Comparison of ENCODE assay signal across 1 cellular context in genomic region chr2:219331560-219332213, GRCh38.
A peak's percentile ranks its signal among the peaks of the same experiment; 100 is the strongest.
TF ChIP-seq lines count a peak whose summit lies in the region.

No MANE protein-coding gene starts in this region.

TF ChIP-seq in HepG2, 621 proteins besides CTCF, POLR2A, EP300 and RAD21 (continued from another document and continues in another):
- TF ChIP-seq, protein P1, sequence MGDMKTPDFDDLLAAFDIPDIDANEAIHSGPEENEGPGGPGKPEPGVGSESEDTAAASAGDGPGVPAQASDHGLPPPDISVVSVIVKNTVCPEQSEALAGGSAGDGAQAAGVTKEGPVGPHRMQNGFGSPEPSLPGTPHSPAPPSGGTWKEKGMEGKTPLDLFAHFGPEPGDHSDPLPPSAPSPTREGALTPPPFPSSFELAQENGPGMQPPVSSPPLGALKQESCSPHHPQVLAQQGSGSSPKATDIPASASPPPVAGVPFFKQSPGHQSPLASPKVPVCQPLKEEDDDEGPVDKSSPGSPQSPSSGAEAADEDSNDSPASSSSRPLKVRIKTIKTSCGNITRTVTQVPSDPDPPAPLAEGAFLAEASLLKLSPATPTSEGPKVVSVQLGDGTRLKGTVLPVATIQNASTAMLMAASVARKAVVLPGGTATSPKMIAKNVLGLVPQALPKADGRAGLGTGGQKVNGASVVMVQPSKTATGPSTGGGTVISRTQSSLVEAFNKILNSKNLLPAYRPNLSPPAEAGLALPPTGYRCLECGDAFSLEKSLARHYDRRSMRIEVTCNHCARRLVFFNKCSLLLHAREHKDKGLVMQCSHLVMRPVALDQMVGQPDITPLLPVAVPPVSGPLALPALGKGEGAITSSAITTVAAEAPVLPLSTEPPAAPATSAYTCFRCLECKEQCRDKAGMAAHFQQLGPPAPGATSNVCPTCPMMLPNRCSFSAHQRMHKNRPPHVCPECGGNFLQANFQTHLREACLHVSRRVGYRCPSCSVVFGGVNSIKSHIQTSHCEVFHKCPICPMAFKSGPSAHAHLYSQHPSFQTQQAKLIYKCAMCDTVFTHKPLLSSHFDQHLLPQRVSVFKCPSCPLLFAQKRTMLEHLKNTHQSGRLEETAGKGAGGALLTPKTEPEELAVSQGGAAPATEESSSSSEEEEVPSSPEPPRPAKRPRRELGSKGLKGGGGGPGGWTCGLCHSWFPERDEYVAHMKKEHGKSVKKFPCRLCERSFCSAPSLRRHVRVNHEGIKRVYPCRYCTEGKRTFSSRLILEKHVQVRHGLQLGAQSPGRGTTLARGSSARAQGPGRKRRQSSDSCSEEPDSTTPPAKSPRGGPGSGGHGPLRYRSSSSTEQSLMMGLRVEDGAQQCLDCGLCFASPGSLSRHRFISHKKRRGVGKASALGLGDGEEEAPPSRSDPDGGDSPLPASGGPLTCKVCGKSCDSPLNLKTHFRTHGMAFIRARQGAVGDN (CRISPR knock-in tag; IDR thresholded peaks at IDR 0.05), result peak; percentile 64
- peak; percentile 71 for TF ChIP-seq GATAD1 (CRISPR knock-in tag; IDR thresholded peaks at IDR 0.05)
- TF ChIP-seq POLR2AphosphoS5 (IDR thresholded peaks at IDR 0.05; ENCODE audit: low read depth, low read length), result no peak
- TF ChIP-seq, protein P2, sequence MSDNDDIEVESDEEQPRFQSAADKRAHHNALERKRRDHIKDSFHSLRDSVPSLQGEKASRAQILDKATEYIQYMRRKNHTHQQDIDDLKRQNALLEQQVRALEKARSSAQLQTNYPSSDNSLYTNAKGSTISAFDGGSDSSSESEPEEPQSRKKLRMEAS (IDR thresholded peaks at IDR 0.05), result peak; percentile 50; the same call in 1 of the 2 replicates
- TF ChIP-seq ZNF773 (CRISPR knock-in tag; IDR thresholded peaks at IDR 0.05; ENCODE audit: borderline replicate concordance), result peak; percentile 91; the same call in 1 of the 2 replicates
- TF ChIP-seq ZSCAN31 (CRISPR knock-in tag; IDR thresholded peaks at IDR 0.05; ENCODE audit: low read depth), result peak; percentile 79; the same call in 1 of the 2 replicates
- TF ChIP-seq, protein P3, sequence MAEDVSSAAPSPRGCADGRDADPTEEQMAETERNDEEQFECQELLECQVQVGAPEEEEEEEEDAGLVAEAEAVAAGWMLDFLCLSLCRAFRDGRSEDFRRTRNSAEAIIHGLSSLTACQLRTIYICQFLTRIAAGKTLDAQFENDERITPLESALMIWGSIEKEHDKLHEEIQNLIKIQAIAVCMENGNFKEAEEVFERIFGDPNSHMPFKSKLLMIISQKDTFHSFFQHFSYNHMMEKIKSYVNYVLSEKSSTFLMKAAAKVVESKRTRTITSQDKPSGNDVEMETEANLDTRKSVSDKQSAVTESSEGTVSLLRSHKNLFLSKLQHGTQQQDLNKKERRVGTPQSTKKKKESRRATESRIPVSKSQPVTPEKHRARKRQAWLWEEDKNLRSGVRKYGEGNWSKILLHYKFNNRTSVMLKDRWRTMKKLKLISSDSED (CRISPR knock-in tag; IDR thresholded peaks at IDR 0.05), result peak; percentile 82; the same call in 1 of the 2 replicates
- peak; percentile 69; the same call in 1 of the 2 replicates for TF ChIP-seq ZBTB21 (CRISPR knock-in tag; IDR thresholded peaks at IDR 0.05)
- TF ChIP-seq ZNF232 (CRISPR knock-in tag; IDR thresholded peaks at IDR 0.05; ENCODE audit: borderline replicate concordance), result peak; percentile 96; the same call in 1 of the 2 replicates
- 0 out of 2 replicates have a peak, but pooled peaks have one; percentile 66 for TF ChIP-seq KDM3A (CRISPR knock-in tag; IDR thresholded peaks at IDR 0.05; ENCODE audit: low read depth)
- peak; percentile 89 for TF ChIP-seq BORCS8-MEF2B (CRISPR knock-in tag; IDR thresholded peaks at IDR 0.05)
- peak; percentile 74; the same call in 1 of the 2 replicates for TF ChIP-seq ZNF142 (CRISPR knock-in tag; IDR thresholded peaks at IDR 0.05)
- TF ChIP-seq RXRB (CRISPR knock-in tag; IDR thresholded peaks at IDR 0.05; ENCODE audit: borderline replicate concordance), result peak; percentile 69
- TF ChIP-seq ZNF746 (CRISPR knock-in tag; IDR thresholded peaks at IDR 0.05), result peak; percentile 63; the same call in 1 of the 2 replicates
- peak; percentile 99 for TF ChIP-seq MIER2 (CRISPR knock-in tag; IDR thresholded peaks at IDR 0.05)
- TF ChIP-seq GPBP1L1 (CRISPR knock-in tag; IDR thresholded peaks at IDR 0.05), result no peak
- TF ChIP-seq ZFP36L2 (CRISPR knock-in tag; IDR thresholded peaks at IDR 0.05), result peak; percentile 91; the same call in 1 of the 2 replicates
- 0 out of 2 replicates have a peak, but pooled peaks have one; percentile 13 for TF ChIP-seq EED (CRISPR knock-in tag; IDR thresholded peaks at IDR 0.05)
- TF ChIP-seq, protein P4, sequence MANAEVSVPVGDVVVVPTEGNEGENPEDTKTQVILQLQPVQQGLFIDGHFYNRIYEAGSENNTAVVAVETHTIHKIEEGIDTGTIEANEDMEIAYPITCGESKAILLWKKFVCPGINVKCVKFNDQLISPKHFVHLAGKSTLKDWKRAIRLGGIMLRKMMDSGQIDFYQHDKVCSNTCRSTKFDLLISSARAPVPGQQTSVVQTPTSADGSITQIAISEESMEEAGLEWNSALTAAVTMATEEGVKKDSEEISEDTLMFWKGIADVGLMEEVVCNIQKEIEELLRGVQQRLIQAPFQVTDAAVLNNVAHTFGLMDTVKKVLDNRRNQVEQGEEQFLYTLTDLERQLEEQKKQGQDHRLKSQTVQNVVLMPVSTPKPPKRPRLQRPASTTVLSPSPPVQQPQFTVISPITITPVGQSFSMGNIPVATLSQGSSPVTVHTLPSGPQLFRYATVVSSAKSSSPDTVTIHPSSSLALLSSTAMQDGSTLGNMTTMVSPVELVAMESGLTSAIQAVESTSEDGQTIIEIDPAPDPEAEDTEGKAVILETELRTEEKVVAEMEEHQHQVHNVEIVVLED (CRISPR knock-in tag; IDR thresholded peaks at IDR 0.05; ENCODE audit: borderline replicate concordance), result no peak
- no peak for TF ChIP-seq NFE2L2 (IDR thresholded peaks at IDR 0.05; ENCODE audit: low read length)
- no peak for TF ChIP-seq HNRNPLL (IDR thresholded peaks at IDR 0.05; ENCODE audit: low read depth, low read length, poor library complexity, severe bottlenecking)
- TF ChIP-seq, protein P5, sequence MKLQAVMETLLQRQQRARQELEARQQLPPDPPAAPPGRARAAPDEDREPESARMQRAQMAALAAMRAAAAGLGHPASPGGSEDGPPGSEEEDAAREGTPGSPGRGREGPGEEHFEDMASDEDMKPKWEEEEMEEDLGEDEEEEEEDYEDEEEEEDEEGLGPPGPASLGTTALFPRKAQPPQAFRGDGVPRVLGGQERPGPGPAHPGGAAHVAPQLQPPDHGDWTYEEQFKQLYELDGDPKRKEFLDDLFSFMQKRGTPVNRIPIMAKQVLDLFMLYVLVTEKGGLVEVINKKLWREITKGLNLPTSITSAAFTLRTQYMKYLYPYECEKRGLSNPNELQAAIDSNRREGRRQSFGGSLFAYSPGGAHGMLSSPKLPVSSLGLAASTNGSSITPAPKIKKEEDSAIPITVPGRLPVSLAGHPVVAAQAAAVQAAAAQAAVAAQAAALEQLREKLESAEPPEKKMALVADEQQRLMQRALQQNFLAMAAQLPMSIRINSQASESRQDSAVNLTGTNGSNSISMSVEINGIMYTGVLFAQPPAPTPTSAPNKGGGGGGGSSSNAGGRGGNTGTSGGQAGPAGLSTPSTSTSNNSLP (IDR thresholded peaks at IDR 0.05; ENCODE audit: low read depth, low read length), result no peak
- 0 out of 2 replicates have a peak, but pooled peaks have one; percentile 34 for TF ChIP-seq ZNF543 (CRISPR knock-in tag; IDR thresholded peaks at IDR 0.05)
- TF ChIP-seq, protein P6, sequence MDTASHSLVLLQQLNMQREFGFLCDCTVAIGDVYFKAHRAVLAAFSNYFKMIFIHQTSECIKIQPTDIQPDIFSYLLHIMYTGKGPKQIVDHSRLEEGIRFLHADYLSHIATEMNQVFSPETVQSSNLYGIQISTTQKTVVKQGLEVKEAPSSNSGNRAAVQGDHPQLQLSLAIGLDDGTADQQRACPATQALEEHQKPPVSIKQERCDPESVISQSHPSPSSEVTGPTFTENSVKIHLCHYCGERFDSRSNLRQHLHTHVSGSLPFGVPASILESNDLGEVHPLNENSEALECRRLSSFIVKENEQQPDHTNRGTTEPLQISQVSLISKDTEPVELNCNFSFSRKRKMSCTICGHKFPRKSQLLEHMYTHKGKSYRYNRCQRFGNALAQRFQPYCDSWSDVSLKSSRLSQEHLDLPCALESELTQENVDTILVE (CRISPR knock-in tag; IDR thresholded peaks at IDR 0.05), result peak; percentile 90; the same call in 1 of the 2 replicates
- TF ChIP-seq FOXJ3 (CRISPR knock-in tag; IDR thresholded peaks at IDR 0.05; ENCODE audit: borderline replicate concordance), result no peak
- no peak for TF ChIP-seq TRIM24 (CRISPR knock-in tag; IDR thresholded peaks at IDR 0.05)
- TF ChIP-seq RARA (CRISPR knock-in tag; IDR thresholded peaks at IDR 0.05), result peak; percentile 76
- TF ChIP-seq GTF2F1 (IDR thresholded peaks at IDR 0.05; ENCODE audit: low read length), result no peak
- TF ChIP-seq DNMT1 (CRISPR knock-in tag; IDR thresholded peaks at IDR 0.05), result 0 out of 2 replicates have a peak, but pooled peaks have one; percentile 52
- TF ChIP-seq KDM2A (CRISPR knock-in tag; IDR thresholded peaks at IDR 0.05; ENCODE audit: borderline replicate concordance, low read depth), result peak; percentile 86
- TF ChIP-seq ZNF776 (CRISPR knock-in tag; IDR thresholded peaks at IDR 0.05), result peak; percentile 25; the same call in 1 of the 2 replicates
- no peak for TF ChIP-seq ZNF44 (CRISPR knock-in tag; IDR thresholded peaks at IDR 0.05)
- no peak; the same call in 1 of the 2 replicates for TF ChIP-seq JDP2 (CRISPR knock-in tag; IDR thresholded peaks at IDR 0.05; ENCODE audit: borderline replicate concordance)
- TF ChIP-seq, protein P7, sequence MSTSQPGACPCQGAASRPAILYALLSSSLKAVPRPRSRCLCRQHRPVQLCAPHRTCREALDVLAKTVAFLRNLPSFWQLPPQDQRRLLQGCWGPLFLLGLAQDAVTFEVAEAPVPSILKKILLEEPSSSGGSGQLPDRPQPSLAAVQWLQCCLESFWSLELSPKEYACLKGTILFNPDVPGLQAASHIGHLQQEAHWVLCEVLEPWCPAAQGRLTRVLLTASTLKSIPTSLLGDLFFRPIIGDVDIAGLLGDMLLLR (CRISPR knock-in tag; IDR thresholded peaks at IDR 0.05), result 0 out of 2 replicates have a peak, but pooled peaks have one; percentile 33
- TF ChIP-seq ZNF563 (CRISPR knock-in tag; IDR thresholded peaks at IDR 0.05), result peak; percentile 84; the same call in 1 of the 2 replicates
- peak; percentile 86 for TF ChIP-seq HOXA3 (CRISPR knock-in tag; IDR thresholded peaks at IDR 0.05)
- TF ChIP-seq PRMT3 (CRISPR knock-in tag; IDR thresholded peaks at IDR 0.05; ENCODE audit: borderline replicate concordance, low read depth), result peak; percentile 58; the same call in 1 of the 2 replicates
- TF ChIP-seq PCBP2 (optimal IDR thresholded peaks at IDR 0.05; ENCODE audit: low read depth, low read length, poor library complexity, severe bottlenecking), result no peak
